14 cellular contexts compared by ENCODE assay signal in genomic region chr3:66314455-66314854, GRCh38.
DNase-seq lines count a peak whose midpoint lies in the region; ATAC-seq and TF ChIP-seq lines count a peak whose summit lies in the region.
"Had no signal": no experiment of that assay in that cellular context is flagged by ENCODE, and none has a peak within 500 bp of the region (broad histone marks: within the 10 kb centered on the region; RNA-seq: fewer than 3 reads in every experiment).

No MANE protein-coding gene starts in this region.

- H3K9me3 ChIP-seq in HCT116 (ENCODE audit: control insufficient read depth in 1 of 2, insufficient read depth in 1 of 2, low read depth in 1 of 2, low read length in 2 of 2) = no peaks in the 10 kb centered on the region; a peak in 1 of 4 replicates
- H3K9me3 ChIP-seq: Caco-2 had no signal

- no peak for TF ChIP-seq RAD21 in HCT116 (IDR thresholded peaks at IDR 0.05; ENCODE audit: low read depth)

- no peaks in the 10 kb centered on the region for H3K9me2 ChIP-seq in HCT116 (ENCODE audit: insufficient read depth)

- no peaks in the 10 kb centered on the region for H3K27me3 ChIP-seq in HCT116 (ENCODE audit: insufficient read depth, low read length)
- no peaks in the 10 kb centered on the region for H3K27me3 ChIP-seq in dorsolateral prefrontal cortex

- intact Hi-C loops in HCT116 (cut with micrococcal nuclease) = no loop called here
- intact Hi-C loops in dorsolateral prefrontal cortex (cut with DNase I) = no loop called here

- DNase-seq in HCT116 (ENCODE audit: low read depth, low spot score) (no peak), fibroblast of pulmonary artery (ENCODE audit: low read depth) (peak; percentile 11), nephron progenitor cell (no peak), dorsolateral prefrontal cortex (no peak)
- no peak for DNase-seq in activated CD4-positive, CD25-positive, alpha-beta regulatory T cell (lab: John Stamatoyannopoulos, UW)
- DNase-seq: C1 segment of cervical spinal cord; Caco-2; CD4-positive, alpha-beta memory T cell; DMS153; DND-41; H9; HFFc6 had no signal

- no peaks in the 10 kb centered on the region for H3K36me3 ChIP-seq in HCT116 (ENCODE audit: control insufficient read depth in 1 of 2, insufficient read depth in 2 of 2, low read length in 2 of 2)

- TSS peak; percentile 15 for BruUV-seq in HCT116 (replicated peaks; lab: Mats Ljungman, UMichigan)

- no peaks in the 10 kb centered on the region for H3K79me2 ChIP-seq in HCT116 (ENCODE audit: insufficient read depth, low read length)

- TF ChIP-seq POLR2A in HCT116 (IDR thresholded peaks at IDR 0.05; ENCODE audit: borderline replicate concordance, extremely low read depth, insufficient read depth, insufficient read length) = no peak

- RAD21 ChIA-PET in HCT116 (lab: Charles Lee; ENCODE audit: low non-redundant PET in 1 of 2, low total read pairs in 2 of 2, uncharacterized antibody in 2 of 2, unreplicated experiment in 2 of 2) = no interaction called here

- H3K9ac ChIP-seq in HCT116 (ENCODE audit: low read length) = no peak overlapping the region

- H2AFZ ChIP-seq in HCT116 (ENCODE audit: low read depth, low read length, poor library complexity, severe bottlenecking) = no peak overlapping the region
- H2AFZ ChIP-seq: GM23338 had no signal

- ATAC-seq in HCT116 (no peak), GM19351 (IDR thresholded peaks at IDR 0.05; ENCODE audit: unreplicated experiment) (no peak)
- ATAC-seq: GM23338 had no signal

- H3K27me3 Mint-ChIP-seq in nephron progenitor cell (ENCODE audit: low read depth, poor library complexity) = no peaks in the 10 kb centered on the region
- H3K27me3 Mint-ChIP-seq: CD4-positive, alpha-beta memory T cell had no signal

- H3K4me1 ChIP-seq in HCT116 (ENCODE audit: control insufficient read depth in 1 of 2, insufficient read depth in 2 of 2, low read length in 2 of 2) = no peaks in the 10 kb centered on the region
- H3K4me1 ChIP-seq: Caco-2 had no signal

- H3K27ac Mint-ChIP-seq in nephron progenitor cell = peak overlapping the region; percentile 81
- H3K27ac Mint-ChIP-seq: HFFc6 had no signal

- POLR2A ChIA-PET in HCT116 (lab: Charles Lee) = no interaction called here

- peaks cover 39% of the 10 kb centered on the region for H3K36me3 Mint-ChIP-seq in nephron progenitor cell (ENCODE audit: low read depth)

- H3K9me3 Mint-ChIP-seq in nephron progenitor cell = peaks cover 47% of the 10 kb centered on the region
- H3K9me3 Mint-ChIP-seq: HFFc6 had no signal

- H3K27ac ChIP-seq in HCT116 (ENCODE audit: low read depth, low read length) = no peak overlapping the region
- H3K27ac ChIP-seq in dorsolateral prefrontal cortex = no peak overlapping the region

- H3K4me1 Mint-ChIP-seq in nephron progenitor cell = no peaks in the 10 kb centered on the region
- H3K4me1 Mint-ChIP-seq: GM23338 had no signal

- no peak overlapping the region for H3K4me2 ChIP-seq in HCT116 (ENCODE audit: low read length)
- H3K4me2 ChIP-seq: GM23338 had no signal

- TF ChIP-seq CTCF in HCT116 (IDR thresholded peaks at IDR 0.05 in 2 of 3, conservative IDR thresholded peaks at IDR 0.05 in 1 of 3; ENCODE audit: borderline replicate concordance in 1 of 3, insufficient read depth in 1 of 3, low read depth in 2 of 3, low read length in 2 of 3) (no peak), fibroblast of pulmonary artery (IDR thresholded peaks at IDR 0.05; ENCODE audit: low read length, missing control alignments) (no peak), nephron progenitor cell (IDR thresholded peaks at IDR 0.05) (no peak), dorsolateral prefrontal cortex (IDR thresholded peaks at IDR 0.05 in 54 of 56, conservative IDR thresholded peaks at IDR 0.05 in 2 of 56; ENCODE audit: low read depth in 1 of 56, partially characterized antibody in 56 of 56) (no peak)

- H3K4me3 ChIP-seq in HCT116 (replicated peaks in 1 of 2; ENCODE audit: low read depth in 1 of 2, low read length in 2 of 2) = no peak overlapping the region
- no peak overlapping the region for H3K4me3 ChIP-seq in fibroblast of pulmonary artery (replicated peaks; ENCODE audit: low read depth, low read length)
- H3K4me3 ChIP-seq in dorsolateral prefrontal cortex = no peak overlapping the region
- H3K4me3 ChIP-seq: GM23338 had no signal

- CTCF ChIA-PET in HCT116 (lab: Charles Lee) = no interaction called here

- H4K20me1 ChIP-seq in HCT116 (ENCODE audit: insufficient read depth) = no peaks in the 10 kb centered on the region

- no peak overlapping the region for H3K4me3 Mint-ChIP-seq in nephron progenitor cell
- H3K4me3 Mint-ChIP-seq: GM23338, H9, HFFc6 had no signal

TF ChIP-seq in HCT116, 20 proteins besides CTCF, POLR2A, EP300 and RAD21:
- TF ChIP-seq, protein P1, sequence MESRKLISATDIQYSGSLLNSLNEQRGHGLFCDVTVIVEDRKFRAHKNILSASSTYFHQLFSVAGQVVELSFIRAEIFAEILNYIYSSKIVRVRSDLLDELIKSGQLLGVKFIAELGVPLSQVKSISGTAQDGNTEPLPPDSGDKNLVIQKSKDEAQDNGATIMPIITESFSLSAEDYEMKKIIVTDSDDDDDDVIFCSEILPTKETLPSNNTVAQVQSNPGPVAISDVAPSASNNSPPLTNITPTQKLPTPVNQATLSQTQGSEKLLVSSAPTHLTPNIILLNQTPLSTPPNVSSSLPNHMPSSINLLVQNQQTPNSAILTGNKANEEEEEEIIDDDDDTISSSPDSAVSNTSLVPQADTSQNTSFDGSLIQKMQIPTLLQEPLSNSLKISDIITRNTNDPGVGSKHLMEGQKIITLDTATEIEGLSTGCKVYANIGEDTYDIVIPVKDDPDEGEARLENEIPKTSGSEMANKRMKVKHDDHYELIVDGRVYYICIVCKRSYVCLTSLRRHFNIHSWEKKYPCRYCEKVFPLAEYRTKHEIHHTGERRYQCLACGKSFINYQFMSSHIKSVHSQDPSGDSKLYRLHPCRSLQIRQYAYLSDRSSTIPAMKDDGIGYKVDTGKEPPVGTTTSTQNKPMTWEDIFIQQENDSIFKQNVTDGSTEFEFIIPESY (IDR thresholded peaks at IDR 0.05; ENCODE audit: extremely low read depth, insufficient replicate concordance, low read length) = no peak
- no peak for TF ChIP-seq CBX3 (IDR thresholded peaks at IDR 0.05; ENCODE audit: low read depth)
- TF ChIP-seq YY1 (IDR thresholded peaks at IDR 0.05; ENCODE audit: extremely low read depth, insufficient replicate concordance, low read depth, low read length) = no peak
- TF ChIP-seq POLR2AphosphoS5 (IDR thresholded peaks at IDR 0.05; ENCODE audit: low read depth, low read length) = no peak
- TF ChIP-seq FOSL1 (IDR thresholded peaks at IDR 0.05; ENCODE audit: low read depth) = no peak
- TF ChIP-seq SIN3A (IDR thresholded peaks at IDR 0.05; ENCODE audit: low read depth) = no peak
- TF ChIP-seq, protein P2, sequence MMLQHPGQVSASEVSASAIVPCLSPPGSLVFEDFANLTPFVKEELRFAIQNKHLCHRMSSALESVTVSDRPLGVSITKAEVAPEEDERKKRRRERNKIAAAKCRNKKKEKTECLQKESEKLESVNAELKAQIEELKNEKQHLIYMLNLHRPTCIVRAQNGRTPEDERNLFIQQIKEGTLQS (IDR thresholded peaks at IDR 0.05) = no peak
- TF ChIP-seq SRF (IDR thresholded peaks at IDR 0.05; ENCODE audit: low read depth) = no peak
- no peak for TF ChIP-seq TCF7L2 (IDR thresholded peaks at IDR 0.05; ENCODE audit: borderline replicate concordance, extremely low read depth, insufficient read depth, insufficient read length)
- TF ChIP-seq, protein P3, sequence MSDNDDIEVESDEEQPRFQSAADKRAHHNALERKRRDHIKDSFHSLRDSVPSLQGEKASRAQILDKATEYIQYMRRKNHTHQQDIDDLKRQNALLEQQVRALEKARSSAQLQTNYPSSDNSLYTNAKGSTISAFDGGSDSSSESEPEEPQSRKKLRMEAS (IDR thresholded peaks at IDR 0.05) = no peak
